In the genomic region with DNA sequence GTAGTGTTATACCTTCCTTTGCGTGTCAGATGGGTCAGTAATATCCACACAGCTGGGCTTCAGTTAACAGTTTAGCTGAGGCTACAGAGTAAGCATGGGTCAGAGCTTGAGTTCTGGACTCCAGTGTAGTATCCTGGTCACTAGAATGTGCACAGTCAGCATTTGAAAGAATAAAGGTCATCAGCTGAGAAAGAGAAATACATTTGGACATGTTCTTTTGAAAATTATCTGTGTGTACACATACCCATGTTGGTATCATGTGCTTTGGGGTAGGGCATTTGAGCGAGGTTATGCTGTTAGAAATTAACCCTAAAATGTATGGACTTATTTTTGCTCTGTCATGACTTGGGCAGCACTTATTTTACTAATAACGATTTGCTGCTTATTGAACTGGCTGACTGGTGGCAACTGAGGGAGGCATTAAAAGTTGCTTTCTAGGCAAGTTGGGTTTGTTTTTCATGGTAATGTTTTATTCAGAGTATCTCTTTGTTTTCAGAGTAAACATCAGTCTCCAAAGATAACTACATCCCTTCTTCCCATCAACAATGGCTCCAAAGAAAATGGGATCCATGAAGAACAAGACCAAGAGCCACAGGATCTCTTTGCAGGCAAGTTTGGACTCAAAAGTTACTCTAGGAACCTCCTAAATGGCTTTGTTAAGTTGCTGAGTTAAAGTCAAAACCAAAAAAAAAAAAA, we compare ENCODE assay signal across 11 cellular contexts. TPM values are rescaled to one million over a fixed set of nuclear protein-coding genes. Genes with fewer than 3 reads are reported as not detected.
DNase-seq lines count a peak whose midpoint lies in the region; ATAC-seq, FAIRE-seq and TF ChIP-seq lines count a peak whose summit lies in the region.
"Had no signal": no experiment of that assay in that cellular context is flagged by ENCODE, and none has a peak within 500 bp of the region (broad histone marks: within the 10 kb centered on the region; RNA-seq: fewer than 3 reads in every experiment).

No MANE protein-coding gene starts in this region.

- TF ChIP-seq RAD21 in GM12878 (IDR thresholded peaks at IDR 0.05; ENCODE audit: insufficient read depth, low read depth, low read length): no peak

- H3K4me3 Mint-ChIP-seq in naive thymus-derived CD8-positive, alpha-beta T cell: no peak overlapping the region

- BruUV-seq in GM12878 (replicated peaks; lab: Mats Ljungman, UMichigan): no TSS peak

- peaks cover 4 to 21% of the 10 kb centered on the region in 2 experiments for H3K36me3 ChIP-seq in GM12878 (ENCODE audit: control insufficient read depth in 2 of 2, insufficient read depth in 2 of 2, low read length in 1 of 2)

- TF ChIP-seq CTCF in GM12878 (IDR thresholded peaks at IDR 0.05 in 2 of 3, conservative IDR thresholded peaks at IDR 0.05 in 1 of 3; ENCODE audit: control insufficient read depth in 2 of 3, extremely low read depth in 1 of 3, insufficient read depth in 1 of 3, low read depth in 3 of 3, low read length in 3 of 3): no peak
- no peak for TF ChIP-seq CTCF in D721Med (IDR thresholded peaks at IDR 0.05; ENCODE audit: insufficient read depth, missing control alignments)

- H3K4me3 ChIP-seq in GM12878: no peak overlapping the region
- H3K4me3 ChIP-seq: transverse colon had no signal

- H3K79me2 ChIP-seq in GM12878 (ENCODE audit: control insufficient read depth, insufficient read depth, low read length): peaks cover 40% of the 10 kb centered on the region

- H2AFZ ChIP-seq in GM12878 (ENCODE audit: control insufficient read depth, low read depth, low read length): no peak overlapping the region

- H3K27ac Mint-ChIP-seq in naive thymus-derived CD8-positive, alpha-beta T cell: peak overlapping the region in 6 of 10 donors; percentile 14 to 66 (median 30)

- no peaks in the 10 kb centered on the region for H3K27me3 Mint-ChIP-seq in naive thymus-derived CD8-positive, alpha-beta T cell

- 59% methylated on average over 3 of the region's 3 CpGs for WGBS in GM12878 (ENCODE audit: insufficient coverage, insufficient replicate concordance, low lambda C conversion rate, missing lambda C conversion rate)

- H4K20me1 ChIP-seq in GM12878 (ENCODE audit: control insufficient read depth, insufficient read depth): no peaks in the 10 kb centered on the region

- H3K4me1 ChIP-seq in GM12878 (ENCODE audit: control insufficient read depth, insufficient read depth, low read length): peaks cover 26% of the 10 kb centered on the region

- no peaks in the 10 kb centered on the region for H3K27me3 ChIP-seq in GM12878 (replicated peaks in 1 of 2; ENCODE audit: control insufficient read depth in 2 of 2, insufficient read depth in 2 of 2, low read length in 1 of 2)
- H3K27me3 ChIP-seq: transverse colon had no signal

- peak; percentile 20 for FAIRE-seq in GM12891 (lab: Jason Lieb, UNC)
- FAIRE-seq in GM12878 (lab: Jason Lieb, UNC): no peak
- FAIRE-seq in D721Med (lab: Jason Lieb, UNC): no peak
- no peak for FAIRE-seq in GM19239 (lab: Jason Lieb, UNC)
- FAIRE-seq: frontal cortex had no signal

- H3K4me2 ChIP-seq in GM12878 (ENCODE audit: control insufficient read depth, insufficient read depth): peak overlapping the region; percentile 41

- CTCF ChIA-PET in GM12878 (lab: Yijun Ruan, JAX): interaction anchor here (1.0 to 3.2 kb wide), 6 partner anchors 10 to 45 kb away, joined by 3 to 11 read pairs (median 4); no protein-coding TSS in a partner anchor

- H3K27ac ChIP-seq in GM12878 (ENCODE audit: control insufficient read depth, insufficient read depth): peak overlapping the region; percentile 30; the same call in 1 of the 2 replicates
- H3K27ac ChIP-seq: transverse colon had no signal

- RAD21 ChIA-PET in GM12878 (lab: Charles Lee; ENCODE audit: unreplicated experiment): interaction anchor here (0.8 to 1.1 kb wide), 3 partner anchors 21 to 41 kb away, joined by 3 to 5 read pairs (median 3); no protein-coding TSS in a partner anchor

- peaks cover 8 to 56% (median 14%) of the 10 kb centered on the region in 3 donors for H3K36me3 Mint-ChIP-seq in naive thymus-derived CD8-positive, alpha-beta T cell

- no peak for ATAC-seq in GM12878
- no peak for ATAC-seq in naive thymus-derived CD8-positive, alpha-beta T cell
- ATAC-seq in HG03097 (IDR thresholded peaks at IDR 0.05; ENCODE audit: low FRiP score, unreplicated experiment): no peak

- no peak for TF ChIP-seq POLR2A in GM12891 (IDR thresholded peaks at IDR 0.05; ENCODE audit: low read depth, low read length)
- TF ChIP-seq POLR2A in GM12878 (IDR thresholded peaks at IDR 0.05; ENCODE audit: low read depth, low read length): no peak

- peaks cover 14 to 57% (median 41%) of the 10 kb centered on the region in 4 donors for H3K4me1 Mint-ChIP-seq in naive thymus-derived CD8-positive, alpha-beta T cell

- no peaks in the 10 kb centered on the region for H3K9me3 ChIP-seq in GM12878 (replicated peaks; ENCODE audit: control insufficient read depth, insufficient read depth, low read length)
- H3K9me3 ChIP-seq: transverse colon had no signal

- intact Hi-C loops in GM12878 (cut with micrococcal nuclease; ENCODE audit: unreplicated experiment): no loop called here

- H3K9ac ChIP-seq in GM12878 (ENCODE audit: control insufficient read depth, insufficient read depth, low read length): no peak overlapping the region

- in situ Hi-C loops in GM12878 (cut with MboI): no loop called here

- H3K9me3 Mint-ChIP-seq in naive thymus-derived CD8-positive, alpha-beta T cell: no peaks in the 10 kb centered on the region

- no peak for TF ChIP-seq EP300 in GM12878 (IDR thresholded peaks at IDR 0.05; ENCODE audit: borderline replicate concordance in 1 of 2, control insufficient read depth in 1 of 2, low read depth in 2 of 2, low read length in 2 of 2)

- POLR2A ChIA-PET in GM12878 (lab: Charles Lee): interaction anchor here (0.7 to 1.3 kb wide), 2 partner anchors 33 to 884 kb away, joined by 3 read pairs; no protein-coding TSS in a partner anchor
- POLR2A ChIA-PET in naive thymus-derived CD8-positive, alpha-beta T cell (lab: Charles Lee): no interaction called here

- SMC1A ChIA-PET in GM12878 (lab: Charles Lee; ENCODE audit: uncharacterized antibody, unreplicated experiment): interaction anchor here (1.0 to 2.4 kb wide), 4 partner anchors 10 to 22 kb away, joined by 4 to 14 read pairs (median 8); no protein-coding TSS in a partner anchor

- DNase-seq in GM12891 (ENCODE audit: insufficient read length, low spot score) (no peak), GM12878 (ENCODE audit: low read depth, low spot score) (no peak), D721Med (ENCODE audit: insufficient read length, low spot score) (no peak), GM19239 (ENCODE audit: insufficient read length, low spot score) (no peak)
- DNase-seq in naive thymus-derived CD8-positive, alpha-beta T cell: no peak
- DNase-seq: activated CD8-positive, alpha-beta memory T cell treated with anti-CD3 and anti-CD28 coated beads, Interleukin-2, amount 50 U/mL, for 48 hours; NCI-H1417; stimulated activated CD4-positive, alpha-beta T cell treated with anti-CD3 and anti-CD28 coated beads, Interleukin-1b, Interleukin-23, amount 100 ng/mL, for 48 hours; transverse colon had no signal

RNA-seq across cellular contexts. Expression of a gene that starts 16.4 kb away (rescaled TPM):
- polyA plus RNA-seq in GM12891 (2012; ENCODE audit: low read depth, missing spikeins): 63.0 TPM
- total RNA-seq in GM12878 (2013; cell fraction: nucleolus; rRNA removed): 73.0 and 74.8 TPM in 2 replicates
- total RNA-seq in GM12878 (2014; rRNA removed) (31.7 and 47.7 TPM in 2 replicates), GM12878 (2014; rRNA removed; fragmentation: Illumina TruSeq; extraction: Trizol) (60.4 and 62.5 TPM in 2 replicates), GM12878 (2021) (107 and 115 TPM in 2 replicates)
- 35.5 TPM for polyA plus RNA-seq in GM12878 (2011; ENCODE audit: low read depth)
- polyA plus RNA-seq in GM12878 (2011; rRNA removed) (97.7 and 107 TPM in 2 replicates), GM12878 (2014; fragmentation: Illumina TruSeq; extraction: Trizol) (92.2 and 97.0 TPM in 2 replicates), GM12878 (2014; fragmentation: Nextera tagmentation; extraction: Ambion mirVana) (10 to 100 TPM; 17.8 to 32.3 TPM), GM12878 (2014; rRNA removed) (79.8 and 95.7 TPM in 2 replicates), GM12878 (2016; fragmentation: Nextera tagmentation; extraction: Ambion mirVana) (100 to 1,000 TPM; 113 TPM)
- 86.6 and 101 TPM in 2 replicates for polyA plus RNA-seq in GM12878 (2011; cell fraction: cytosol; rRNA removed)
- polyA plus RNA-seq in GM12878 (2011; cell fraction: nucleus; rRNA removed): 133 and 168 TPM in 2 replicates
- polyA plus RNA-seq in GM12878 (2012): 58.2 and 60.8 TPM in 2 replicates
- polyA minus RNA-seq in GM12878 (2011; rRNA and poly(A)+ RNA removed): 70.5 and 78.2 TPM in 2 replicates
- 24.1 and 30.9 TPM in 2 replicates for polyA minus RNA-seq in GM12878 (2011; cell fraction: cytosol; rRNA and poly(A)+ RNA removed)
- 29.1 and 41.5 TPM in 2 replicates for polyA minus RNA-seq in GM12878 (2011; cell fraction: nucleus; rRNA and poly(A)+ RNA removed)
- total RNA-seq in naive thymus-derived CD8-positive, alpha-beta T cell: 100 to 1,000 TPM; 133 to 143 TPM
- polyA plus RNA-seq in naive thymus-derived CD8-positive, alpha-beta T cell: 10 to 100 TPM; 42.7 to 72.6 (median 54.8) TPM

RNA-seq across cellular contexts. Expression of a gene that starts 18.6 kb away (rescaled TPM):
- polyA plus RNA-seq in GM12891 (2012; ENCODE audit: low read depth, missing spikeins): 117 TPM
- total RNA-seq in GM12878 (2013; cell fraction: nucleolus; rRNA removed): 28.6 and 31.7 TPM in 2 replicates
- total RNA-seq in GM12878 (2014; rRNA removed) (169 and 200 TPM in 2 replicates), GM12878 (2014; rRNA removed; fragmentation: Illumina TruSeq; extraction: Trizol) (159 and 160 TPM in 2 replicates), GM12878 (2021) (94.5 and 101 TPM in 2 replicates)
- polyA plus RNA-seq in GM12878 (2011; ENCODE audit: low read depth): 57.0 TPM
- polyA plus RNA-seq in GM12878 (2011; rRNA removed) (209 and 341 TPM in 2 replicates), GM12878 (2014; fragmentation: Illumina TruSeq; extraction: Trizol) (132 and 138 TPM in 2 replicates), GM12878 (2014; fragmentation: Nextera tagmentation; extraction: Ambion mirVana) (100 to 1,000 TPM; 264 to 303 TPM), GM12878 (2014; rRNA removed) (164 and 198 TPM in 2 replicates), GM12878 (2016; fragmentation: Nextera tagmentation; extraction: Ambion mirVana) (100 to 1,000 TPM; 399 to 400 TPM)
- 67.5 and 68.0 TPM in 2 replicates for polyA plus RNA-seq in GM12878 (2011; cell fraction: cytosol; rRNA removed)
- 38.7 and 42.2 TPM in 2 replicates for polyA plus RNA-seq in GM12878 (2011; cell fraction: nucleus; rRNA removed)
- polyA plus RNA-seq in GM12878 (2012): 108 and 116 TPM in 2 replicates
- polyA minus RNA-seq in GM12878 (2011; rRNA and poly(A)+ RNA removed): 15.3 and 17.4 TPM in 2 replicates
- 13.8 and 19.2 TPM in 2 replicates for polyA minus RNA-seq in GM12878 (2011; cell fraction: cytosol; rRNA and poly(A)+ RNA removed)
- polyA minus RNA-seq in GM12878 (2011; cell fraction: nucleus; rRNA and poly(A)+ RNA removed): 7.9 and 11.5 TPM in 2 replicates
- total RNA-seq in naive thymus-derived CD8-positive, alpha-beta T cell: 10 to 100 TPM; 27.5 to 31.8 TPM
- 10 to 100 TPM; 54.8 to 84.8 (median 64.9) TPM for polyA plus RNA-seq in naive thymus-derived CD8-positive, alpha-beta T cell

RNA-seq across cellular contexts. Expression of a gene that starts 39.3 kb away (rescaled TPM):
- 6.4 TPM for polyA plus RNA-seq in GM12891 (2012; ENCODE audit: low read depth, missing spikeins)
- 19.1 and 22.5 TPM in 2 replicates for total RNA-seq in GM12878 (2013; cell fraction: nucleolus; rRNA removed)
- 23.2 and 25.7 TPM in 2 replicates for total RNA-seq in GM12878 (2014; rRNA removed)
- total RNA-seq in GM12878 (2014; rRNA removed; fragmentation: Illumina TruSeq; extraction: Trizol): 11.1 and 12.2 TPM in 2 replicates
- 23.2 and 26.1 TPM in 2 replicates for total RNA-seq in GM12878 (2021)
- polyA plus RNA-seq in GM12878 (2011; ENCODE audit: low read depth): 3.8 TPM
- 3.2 and 4.4 TPM in 2 replicates for polyA plus RNA-seq in GM12878 (2011; rRNA removed)
- polyA plus RNA-seq in GM12878 (2011; cell fraction: cytosol; rRNA removed): 8.4 and 9.9 TPM in 2 replicates
- 40.5 and 42.5 TPM in 2 replicates for polyA plus RNA-seq in GM12878 (2011; cell fraction: nucleus; rRNA removed)
- 7.4 and 8.1 TPM in 2 replicates for polyA plus RNA-seq in GM12878 (2012)
- polyA plus RNA-seq in GM12878 (2014; fragmentation: Illumina TruSeq; extraction: Trizol): 6.6 and 10.4 TPM in 2 replicates
- 1 to 10 TPM; 6.3 to 6.8 TPM for polyA plus RNA-seq in GM12878 (2014; fragmentation: Nextera tagmentation; extraction: Ambion mirVana)
- polyA plus RNA-seq in GM12878 (2014; rRNA removed): 26.1 and 29.0 TPM in 2 replicates
- 1 to 10 TPM; 6.4 to 6.9 TPM for polyA plus RNA-seq in GM12878 (2016; fragmentation: Nextera tagmentation; extraction: Ambion mirVana)
- 6.1 and 10.1 TPM in 2 replicates for polyA minus RNA-seq in GM12878 (2011; rRNA and poly(A)+ RNA removed)
- 1.6 and 2.0 TPM in 2 replicates for polyA minus RNA-seq in GM12878 (2011; cell fraction: cytosol; rRNA and poly(A)+ RNA removed)
- 13.7 and 25.9 TPM in 2 replicates for polyA minus RNA-seq in GM12878 (2011; cell fraction: nucleus; rRNA and poly(A)+ RNA removed)
- total RNA-seq in naive thymus-derived CD8-positive, alpha-beta T cell: 1 to 10 TPM; 4.3 to 4.4 TPM
- under 1 TPM; 0.64 to 0.99 (median 0.76) TPM for polyA plus RNA-seq in naive thymus-derived CD8-positive, alpha-beta T cell

RNA-seq across cellular contexts. Expression of a gene that starts 50.6 kb away (rescaled TPM):
- polyA plus RNA-seq in GM12891 (2012; ENCODE audit: low read depth, missing spikeins): 328 TPM
- total RNA-seq in GM12878 (2013; cell fraction: nucleolus; rRNA removed): 92.7 and 97.9 TPM in 2 replicates
- total RNA-seq in GM12878 (2014; rRNA removed): 336 and 349 TPM in 2 replicates
- 401 and 446 TPM in 2 replicates for total RNA-seq in GM12878 (2014; rRNA removed; fragmentation: Illumina TruSeq; extraction: Trizol)
- total RNA-seq in GM12878 (2021): 404 and 424 TPM in 2 replicates
- polyA plus RNA-seq in GM12878 (2011; ENCODE audit: low read depth): 388 TPM
- polyA plus RNA-seq in GM12878 (2011; rRNA removed): 281 and 344 TPM in 2 replicates
- polyA plus RNA-seq in GM12878 (2011; cell fraction: cytosol; rRNA removed): 359 and 447 TPM in 2 replicates
- polyA plus RNA-seq in GM12878 (2011; cell fraction: nucleus; rRNA removed): 184 and 201 TPM in 2 replicates
- polyA plus RNA-seq in GM12878 (2012): 477 and 571 TPM in 2 replicates
- 284 and 570 TPM in 2 replicates for polyA plus RNA-seq in GM12878 (2014; fragmentation: Illumina TruSeq; extraction: Trizol)
- polyA plus RNA-seq in GM12878 (2014; fragmentation: Nextera tagmentation; extraction: Ambion mirVana): 100 to 1,000 TPM; 831 to 858 TPM
- polyA plus RNA-seq in GM12878 (2014; rRNA removed): 393 and 399 TPM in 2 replicates
- 100 to 1,000 TPM; 915 to 936 TPM for polyA plus RNA-seq in GM12878 (2016; fragmentation: Nextera tagmentation; extraction: Ambion mirVana)
- 248 and 256 TPM in 2 replicates for polyA minus RNA-seq in GM12878 (2011; rRNA and poly(A)+ RNA removed)
- polyA minus RNA-seq in GM12878 (2011; cell fraction: cytosol; rRNA and poly(A)+ RNA removed): 100 and 121 TPM in 2 replicates
- 23.7 and 44.3 TPM in 2 replicates for polyA minus RNA-seq in GM12878 (2011; cell fraction: nucleus; rRNA and poly(A)+ RNA removed)
- total RNA-seq in naive thymus-derived CD8-positive, alpha-beta T cell: 100 to 1,000 TPM; 154 to 155 TPM
- polyA plus RNA-seq in naive thymus-derived CD8-positive, alpha-beta T cell: 100 to 1,000 TPM; 431 to 581 (median 521) TPM
